8 cellular contexts compared by ENCODE assay signal in genomic region chr1:201154389-201155165, GRCh38. TPM values are rescaled to one million over a fixed set of nuclear protein-coding genes. Genes with fewer than 3 reads are reported as not detected.
A peak's percentile ranks its signal among the peaks of the same experiment; 100 is the strongest.
DNase-seq lines count a peak whose midpoint lies in the region; ATAC-seq, FAIRE-seq and TF ChIP-seq lines count a peak whose summit lies in the region.

Gene TMEM9 (minus strand): TSS chr1:201154474. CDS start chr1:201153923, 551 bp downstream.

- peaks cover 3 to 18% (median 14%) of the 10 kb centered on the region in 9 donors for H3K4me1 ChIP-seq in heart right ventricle

- intact Hi-C loops in heart right ventricle (cut with DNase I) = loop anchor here in 1 of 10 donors (1.0 kb wide), 1 partner anchor 16 kb away; no protein-coding TSS in a partner anchor
- intact Hi-C loops in posterior cingulate gyrus (cut with DNase I) = no loop called here

- H3K4me3 Mint-ChIP-seq in T-helper 1 cell treated with Interleukin-12 subunit alpha and Interleukin-12 subunit beta and Interleukin-4 antibody, amounts not matched to agents 30 μg/mL and 1 μg/mL, for 36 hours = peak within 1 kb of the TSS; percentile 90
- H3K4me3 Mint-ChIP-seq in type B pancreatic cell = peak within 1 kb of the TSS; percentile 94

- H3K4me1 Mint-ChIP-seq in T-helper 1 cell treated with Interleukin-12 subunit alpha and Interleukin-12 subunit beta and Interleukin-4 antibody, amounts not matched to agents 30 μg/mL and 1 μg/mL, for 36 hours (ENCODE audit: low read depth) = peaks cover 14% of the 10 kb centered on the region
- peaks cover 28% of the 10 kb centered on the region for H3K4me1 Mint-ChIP-seq in type B pancreatic cell (ENCODE audit: unreplicated experiment)

- DNase-seq in GM12892 (ENCODE audit: insufficient read length) (peak; percentile 97), NCI-H1694 treated with DMSO at 0.1 percent for 48 hours (lab: John Stamatoyannopoulos, UW) (peak; percentile 92), amniotic epithelial cell (ENCODE audit: low read depth) (peak; percentile 87), heart right ventricle (peak; percentile 98), posterior cingulate gyrus (peak; percentile 93 to 100 (median 99)), type B pancreatic cell (ENCODE audit: extremely low spot score, unreplicated experiment) (peak; percentile 98)

- no peak for TF ChIP-seq CTCF in heart right ventricle (IDR thresholded peaks at IDR 0.05)
- no peak for TF ChIP-seq CTCF in type B pancreatic cell (conservative IDR thresholded peaks at IDR 0.05)

- no peaks in the 10 kb centered on the region for H3K9me3 Mint-ChIP-seq in T-helper 1 cell treated with Interleukin-12 subunit alpha and Interleukin-12 subunit beta and Interleukin-4 antibody, amounts not matched to agents 30 μg/mL and 1 μg/mL, for 36 hours
- no peaks in the 10 kb centered on the region for H3K9me3 Mint-ChIP-seq in type B pancreatic cell

- peaks cover 0 to 27% (median 7%) of the 10 kb centered on the region in 9 donors for H3K36me3 ChIP-seq in heart right ventricle

- no peak for TF ChIP-seq POLR2A in GM12892 (IDR thresholded peaks at IDR 0.05; ENCODE audit: low read depth, low read length)

- ATAC-seq in HG02938 (IDR thresholded peaks at IDR 0.05; ENCODE audit: unreplicated experiment) = peak; percentile 99
- ATAC-seq in heart right ventricle = peak; percentile 95 to 99 (median 98)

- FAIRE-seq in GM12892 (lab: Jason Lieb, UNC) = peak; percentile 72

- peaks cover 21% of the 10 kb centered on the region for H3K27me3 Mint-ChIP-seq in T-helper 1 cell treated with Interleukin-12 subunit alpha and Interleukin-12 subunit beta and Interleukin-4 antibody, amounts not matched to agents 30 μg/mL and 1 μg/mL, for 36 hours (ENCODE audit: low read depth)
- H3K27me3 Mint-ChIP-seq in type B pancreatic cell = peaks cover 4% of the 10 kb centered on the region

- H3K27ac ChIP-seq in heart right ventricle = peak within 1 kb of the TSS; percentile 29 to 77 (median 64)

- H3K27ac Mint-ChIP-seq in T-helper 1 cell treated with Interleukin-12 subunit alpha and Interleukin-12 subunit beta and Interleukin-4 antibody, amounts not matched to agents 30 μg/mL and 1 μg/mL, for 36 hours = peak within 1 kb of the TSS; percentile 88
- H3K27ac Mint-ChIP-seq in type B pancreatic cell = peak within 1 kb of the TSS; percentile 90

- no peaks in the 10 kb centered on the region for H3K9me3 ChIP-seq in heart right ventricle

- peaks cover 4% of the 10 kb centered on the region for H3K36me3 Mint-ChIP-seq in T-helper 1 cell treated with Interleukin-12 subunit alpha and Interleukin-12 subunit beta and Interleukin-4 antibody, amounts not matched to agents 30 μg/mL and 1 μg/mL, for 36 hours (ENCODE audit: low read depth)
- H3K36me3 Mint-ChIP-seq in type B pancreatic cell = peaks cover 18% of the 10 kb centered on the region

- peak within 1 kb of the TSS; percentile 61 to 98 (median 88) for H3K4me3 ChIP-seq in heart right ventricle

- H3K27me3 ChIP-seq in heart right ventricle = peaks cover 0 to 1% (median 0%) of the 10 kb centered on the region in 7 donors

- 7 to 9% methylated on average over 31 of the region's 31 CpGs for WGBS in heart right ventricle, 2 donors

RNA-seq across cellular contexts. Expression of gene TMEM9, which starts in this region (rescaled TPM):
- polyA plus RNA-seq in GM12892 (2012; ENCODE audit: missing spikeins) = 31.1 TPM
- total RNA-seq in heart right ventricle (10 to 100 TPM; 19.6 to 37.0 (median 25.4) TPM), type B pancreatic cell (ENCODE audit: low replicate concordance) (97.1 and 117 TPM in 2 replicates)
- polyA plus RNA-seq in heart right ventricle = 10 to 100 TPM; 19.7 to 49.6 TPM

Comparison
In these comparisons a context has a peak if more than half of its experiments do, and no peak if none do; other contexts are left out.
1. Peak in every context shown above with its lines: DNase-seq, ATAC-seq, H3K4me3 ChIP-seq and H3K27ac ChIP-seq.